19 cellular contexts compared by ENCODE assay signal in genomic region chr3:110925804-110926203, GRCh38.
DNase-seq lines count a peak whose midpoint lies in the region; ATAC-seq, FAIRE-seq and TF ChIP-seq lines count a peak whose summit lies in the region.
"Had no signal": no experiment of that assay in that cellular context is flagged by ENCODE, and none has a peak within 500 bp of the region (broad histone marks: within the 10 kb centered on the region; RNA-seq: fewer than 3 reads in every experiment).

No MANE protein-coding gene starts in this region.

- WGBS in H1 (ENCODE audit: extremely low coverage in 1 of 2, insufficient coverage in 1 of 2, insufficient read length in 1 of 2, insufficient replicate concordance in 2 of 2, low coverage in 1 of 2, low lambda C conversion rate in 2 of 2, missing lambda C conversion rate in 1 of 2), 2 experiments = 88% methylated on average over 4 of the region's 4 CpGs; no CpG with 5 or more reads in 1 of the 2 experiments
- WGBS in pancreas, 2 donors = 36 to 41% methylated on average over 4 of the region's 4 CpGs

- H3K4me3 ChIP-seq in H1 (ENCODE audit: extremely low read depth in 1 of 4, insufficient read depth in 2 of 4, low read depth in 3 of 4, low read length in 4 of 4) (no peak overlapping the region), pancreas (no peak overlapping the region)
- H3K4me3 ChIP-seq: GM23338 had no signal

- no peak overlapping the region for H3K4ac ChIP-seq in H1 (replicated peaks; ENCODE audit: insufficient read length, low read depth, low read length)

- no peak overlapping the region for H3K18ac ChIP-seq in H1 (ENCODE audit: extremely low read depth, low read length)

- H2BK120ac ChIP-seq in H1 (replicated peaks; ENCODE audit: low read depth, low read length) = no peak overlapping the region

- peaks cover 0 to 90% of the 10 kb centered on the region in 2 experiments; a peak in 2 of 4 replicates for H3K79me2 ChIP-seq in H1 (ENCODE audit: control insufficient read depth in 1 of 2, insufficient read depth in 2 of 2, low read length in 2 of 2)

- intact Hi-C loops in pancreas (cut with DNase I) = no loop called here

- H2BK12ac ChIP-seq in H1 (ENCODE audit: low read depth, low read length) = no peak overlapping the region

- no peak; a peak in 1 of 3 replicates for TF ChIP-seq POLR2A in H1 (IDR thresholded peaks at IDR 0.05; ENCODE audit: control extremely low read depth in 1 of 2, low read depth in 2 of 2, low read length in 2 of 2)

- H2AK5ac ChIP-seq in H1 (ENCODE audit: low read depth, low read length) = no peak overlapping the region

- no peak overlapping the region for H4K91ac ChIP-seq in H1 (replicated peaks; ENCODE audit: insufficient read length, low read length)

- no peaks in the 10 kb centered on the region for H3K23me2 ChIP-seq in H1 (ENCODE audit: low read depth, low read length)

- H3K9me3 ChIP-seq in H1 (ENCODE audit: insufficient read depth in 2 of 2, low read depth in 1 of 2, low read length in 1 of 2) = no peaks in the 10 kb centered on the region
- no peaks in the 10 kb centered on the region for H3K9me3 ChIP-seq in pancreas

- no peak for TF ChIP-seq RAD21 in H1 (IDR thresholded peaks at IDR 0.05 in 1 of 2, conservative IDR thresholded peaks at IDR 0.05 in 1 of 2; ENCODE audit: low read depth in 2 of 2, low read length in 2 of 2)

- H3K9ac ChIP-seq in H1 (replicated peaks in 1 of 4; ENCODE audit: extremely low read depth in 1 of 4, low read depth in 3 of 4, low read length in 3 of 4) = no peak overlapping the region

- no peak overlapping the region for H3K56ac ChIP-seq in H1 (replicated peaks; ENCODE audit: insufficient read length, low read depth, low read length)

- H3K36me3 ChIP-seq in H1 (ENCODE audit: control insufficient read depth in 2 of 4, insufficient read depth in 4 of 4, low read length in 3 of 4) (peaks cover 0 to 17% (median 1%) of the 10 kb centered on the region in 4 experiments; a peak in 4 of 8 replicates), pancreas (no peaks in the 10 kb centered on the region)

- TF ChIP-seq EP300 in H1 (IDR thresholded peaks at IDR 0.05; ENCODE audit: borderline replicate concordance in 1 of 2, low read depth in 2 of 2, low read length in 2 of 2) = no peak

- H2BK5ac ChIP-seq in H1 (ENCODE audit: low read depth, low read length) = no peak overlapping the region

- DNase-seq in DMS 273 (lab: John Stamatoyannopoulos, UW; ENCODE audit: unreplicated experiment) = peak; percentile 70
- no peak for DNase-seq in DMS 273 treated with DMSO at 0.1 percent for 48 hours (lab: John Stamatoyannopoulos, UW)
- no peak for DNase-seq in H1 (ENCODE audit: low read depth in 1 of 2, low spot score in 2 of 2)
- DNase-seq in pancreas = peak in 2 of 6 donors; percentile 26 to 50
- DNase-seq in SW 1271 (lab: John Stamatoyannopoulos, UW) = no peak
- no peak for DNase-seq in NCI-H1048 (lab: John Stamatoyannopoulos, UW)
- no peak for DNase-seq in RPMI8226
- DNase-seq: C1 segment of cervical spinal cord; CD8-positive, alpha-beta T cell; GDM1; HCEC 1CT; MV-4-11; NCI-H187; NCI-H69 had no signal

- H2BK20ac ChIP-seq in H1 (ENCODE audit: low read length) = no peak overlapping the region

- CTCF ChIA-PET in H1 (lab: Charles Lee; ENCODE audit: partially characterized antibody) = interaction anchor here (1.0 kb wide), 1 partner anchor 8 kb away, joined by 3 read pairs; no protein-coding TSS in a partner anchor

- no peaks in the 10 kb centered on the region for H3K79me1 ChIP-seq in H1 (ENCODE audit: low read depth, low read length)

- H3K4me1 ChIP-seq in H1 (replicated peaks in 1 of 4; ENCODE audit: control insufficient read depth in 3 of 4, insufficient read depth in 4 of 4, low read length in 3 of 4) (no peaks in the 10 kb centered on the region; a peak in 1 of 7 replicates), pancreas (peaks cover 0 to 2% (median 0%) of the 10 kb centered on the region in 3 donors)

- H4K20me1 ChIP-seq in H1 (replicated peaks in 1 of 2; ENCODE audit: control insufficient read depth in 1 of 2, insufficient read depth in 2 of 2, low read length in 2 of 2) = peaks cover 0 to 3% of the 10 kb centered on the region in 2 experiments

- no peak overlapping the region for H2BK15ac ChIP-seq in H1 (ENCODE audit: low read length)

- peak; percentile 53 to 82 (median 68) for ATAC-seq in pancreas
- ATAC-seq in HG03342 (IDR thresholded peaks at IDR 0.05; ENCODE audit: unreplicated experiment) = no peak
- ATAC-seq: CD8-positive, alpha-beta T cell; GM23338; Panc1 had no signal

- no peaks in the 10 kb centered on the region for H3K27me3 ChIP-seq in H1 (replicated peaks in 1 of 4; ENCODE audit: control insufficient read depth in 3 of 4, extremely low read depth in 1 of 4, insufficient read depth in 3 of 4, low read length in 3 of 4)
- no peaks in the 10 kb centered on the region for H3K27me3 ChIP-seq in pancreas

- FAIRE-seq in H1 (lab: Jason Lieb, UNC) (no peak), pancreas (lab: Jason Lieb, UNC) (no peak)
- FAIRE-seq: GM18507 had no signal

- no peak overlapping the region for H4K5ac ChIP-seq in H1 (ENCODE audit: insufficient read length, low read depth, low read length)

- no peak overlapping the region for H3K14ac ChIP-seq in H1 (ENCODE audit: insufficient read length)

- H3K23ac ChIP-seq in H1 (ENCODE audit: insufficient read length) = no peak overlapping the region

- H3K4me2 ChIP-seq in H1 (ENCODE audit: insufficient read depth in 1 of 2, low read depth in 2 of 2, low read length in 2 of 2) = no peak overlapping the region
- H3K4me2 ChIP-seq: GM23338 had no signal

- POLR2A ChIA-PET in H1 (lab: Charles Lee; ENCODE audit: partially characterized antibody) = interaction anchor here (0.5 to 2.4 kb wide), 4 partner anchors 12 to 109 kb away, joined by 3 to 12 read pairs (median 7); no protein-coding TSS in a partner anchor

- H2AFZ ChIP-seq in H1 (ENCODE audit: low read length) = no peak overlapping the region
- H2AFZ ChIP-seq: GM23338 had no signal

- no peak overlapping the region for H3K27ac ChIP-seq in H1 (ENCODE audit: low read depth, low read length)
- H3K27ac ChIP-seq in pancreas = no peak overlapping the region
- H3K27ac ChIP-seq: 22Rv1 had no signal

- TF ChIP-seq CTCF in H1 (IDR thresholded peaks at IDR 0.05; ENCODE audit: control extremely low read depth in 1 of 3, insufficient read depth in 1 of 3, low read depth in 1 of 3, low read length in 3 of 3) (no peak), pancreas (IDR thresholded peaks at IDR 0.05) (no peak)

- no peak overlapping the region for H4K8ac ChIP-seq in H1 (ENCODE audit: extremely low read depth, insufficient read depth, low read length)

TF ChIP-seq in H1, 55 proteins besides CTCF, POLR2A, EP300 and RAD21:
- TF ChIP-seq EZH2 (IDR thresholded peaks at IDR 0.05; ENCODE audit: low read depth, low read length, severe bottlenecking) (no peak), RBBP5 (IDR thresholded peaks at IDR 0.05; ENCODE audit: borderline replicate concordance, low read depth, low read length) (no peak), POLR2AphosphoS5 (IDR thresholded peaks at IDR 0.05; ENCODE audit: low read depth, low read length) (peak; percentile 24; the same call in 1 of the 2 replicates)
